In genomic region chr19:3479177-3479818, GRCh38 we compare ENCODE assay signal across 1 cellular context.
TF ChIP-seq lines count a peak whose summit lies in the region.

No MANE protein-coding gene starts in this region.

TF ChIP-seq in A549, 52 proteins besides CTCF, POLR2A, EP300 and RAD21 (continued from another document):
- TF ChIP-seq KDM1A (IDR thresholded peaks at IDR 0.05; ENCODE audit: low read depth) = no peak
- no peak for TF ChIP-seq RFX5 (IDR thresholded peaks at IDR 0.05)
- no peak for TF ChIP-seq E2F6 (IDR thresholded peaks at IDR 0.05; ENCODE audit: borderline replicate concordance, low read depth)
- no peak for TF ChIP-seq ESRRA (IDR thresholded peaks at IDR 0.05; ENCODE audit: borderline replicate concordance, low read length)
